Comparison of ENCODE assay signal across 19 cellular contexts in the genomic region with DNA sequence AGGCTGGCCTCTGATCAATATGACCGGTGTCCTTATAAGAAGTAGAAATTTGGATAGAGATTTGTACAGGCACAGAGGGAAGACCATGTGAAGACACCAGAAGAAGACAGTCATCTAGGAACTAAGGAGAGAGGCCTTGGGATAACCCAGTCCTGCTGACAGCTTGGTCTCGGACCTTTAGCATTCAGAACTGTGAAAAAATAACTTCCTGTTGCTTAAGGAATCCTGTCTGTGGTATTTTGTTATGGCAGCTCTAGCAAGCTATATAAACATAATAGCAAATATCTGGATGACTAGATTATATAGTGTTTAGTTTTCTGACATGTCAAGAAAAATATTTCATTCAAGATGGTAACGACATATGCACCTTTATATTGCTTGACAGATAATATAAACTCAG.
"Had no signal": no experiment of that assay in that cellular context is flagged by ENCODE, and none has a peak within 500 bp of the region (broad histone marks: within the 10 kb centered on the region; RNA-seq: fewer than 3 reads in every experiment).

No MANE protein-coding gene starts in this region.

- ATAC-seq: activated CD8-positive, alpha-beta T cell treated with anti-CD3 and anti-CD28 coated beads, Interleukin-2, amount 10 ng/mL, durations not matched to agents 7 days and 5 days; gastrocnemius medialis; psoas muscle; right cardiac atrium; stimulated activated naive CD8-positive, alpha-beta T cell treated with anti-CD3 and anti-CD28 coated beads, Interleukin-15, amount 100 ng/mL, for 72 hours had no signal

- DNase-seq: activated CD4-positive, alpha-beta T cell treated with anti-CD3 and anti-CD28 coated beads, Interleukin-2, amount 10 ng/mL, durations not matched to agents 24 days and 14 days; activated CD8-positive, alpha-beta T cell treated with anti-CD3 and anti-CD28 coated beads, Interleukin-2, amount 10 ng/mL, durations not matched to agents 7 days and 5 days; activated naive CD4-positive, alpha-beta T cell treated with anti-CD3 and anti-CD28 coated beads for 36 hours; activated T-cell treated with anti-CD3 and anti-CD28 coated beads, Interleukin-2, amount 50 U/mL, for 24 hours; aorta; gastrocnemius medialis; head of caudate nucleus; kidney glomerular epithelial cell; left ventricle myocardium inferior; mammary epithelial cell; psoas muscle; right cardiac atrium; stimulated activated CD4-positive, alpha-beta T cell treated with anti-CD3 and anti-CD28 coated beads, Interleukin-15, amount 100 ng/mL, for 24 hours; stimulated activated CD4-positive, alpha-beta T cell treated with anti-CD3 and anti-CD28 coated beads, Interleukin-2, amount 100 ng/mL, for 48 hours; stimulated activated naive CD8-positive, alpha-beta T cell treated with anti-CD3 and anti-CD28 coated beads, Interleukin-15, amount 100 ng/mL, for 72 hours; T1000; upper lobe of left lung had no signal

- H3K27me3 Mint-ChIP-seq: activated CD4-positive, alpha-beta T cell treated with anti-CD3 and anti-CD28 coated beads, Interleukin-2, amount 10 ng/mL, durations not matched to agents 24 days and 14 days; activated T-cell treated with anti-CD3 and anti-CD28 coated beads, Interleukin-2, amount 50 U/mL, for 24 hours; stimulated activated naive CD8-positive, alpha-beta T cell treated with anti-CD3 and anti-CD28 coated beads, Interleukin-15, amount 100 ng/mL, for 72 hours had no signal

- H3K9me3 ChIP-seq: gastrocnemius medialis, left ventricle myocardium inferior, psoas muscle, upper lobe of left lung had no signal

- H3K36me3 ChIP-seq: gastrocnemius medialis, left ventricle myocardium inferior, upper lobe of left lung had no signal

- H3K9me3 Mint-ChIP-seq: activated naive CD4-positive, alpha-beta T cell treated with anti-CD3 and anti-CD28 coated beads for 36 hours; activated T-cell treated with anti-CD3 and anti-CD28 coated beads, Interleukin-2, amount 50 U/mL, for 24 hours; activated T-helper 2 cell treated with anti-CD3 and anti-CD28 coated beads, Interferon-gamma antibody, Interleukin-2, Interleukin-4, amounts not matched to agents 10 μg/mL and 5 μg/mL and 100 μg/mL, durations not matched to agents 14 hours and 24 hours and 36 hours; neural crest cell; stimulated activated naive CD8-positive, alpha-beta T cell treated with anti-CD3 and anti-CD28 coated beads, Interleukin-15, amount 100 ng/mL, for 72 hours had no signal

- H3K27ac ChIP-seq: gastrocnemius medialis, left ventricle myocardium inferior, psoas muscle, upper lobe of left lung had no signal

- H3K4me3 Mint-ChIP-seq: activated CD4-positive, alpha-beta T cell treated with anti-CD3 and anti-CD28 coated beads, Interleukin-2, amount 10 ng/mL, durations not matched to agents 24 days and 14 days; activated CD8-positive, alpha-beta T cell treated with anti-CD3 and anti-CD28 coated beads, Interleukin-2, amount 10 ng/mL, durations not matched to agents 7 days and 5 days; activated naive CD4-positive, alpha-beta T cell treated with anti-CD3 and anti-CD28 coated beads for 36 hours; activated T-cell treated with anti-CD3 and anti-CD28 coated beads, Interleukin-2, amount 50 U/mL, for 24 hours; neural crest cell; stimulated activated naive CD8-positive, alpha-beta T cell treated with anti-CD3 and anti-CD28 coated beads, Interleukin-15, amount 100 ng/mL, for 72 hours had no signal

- H3K4me3 ChIP-seq: gastrocnemius medialis, left ventricle myocardium inferior, psoas muscle, upper lobe of left lung had no signal

- H3K27me3 ChIP-seq: gastrocnemius medialis, upper lobe of left lung had no signal

- H3K27ac Mint-ChIP-seq: activated CD4-positive, alpha-beta T cell treated with anti-CD3 and anti-CD28 coated beads, Interleukin-2, amount 10 ng/mL, durations not matched to agents 24 days and 14 days; activated CD8-positive, alpha-beta T cell treated with anti-CD3 and anti-CD28 coated beads, Interleukin-2, amount 10 ng/mL, durations not matched to agents 7 days and 5 days; activated naive CD4-positive, alpha-beta T cell treated with anti-CD3 and anti-CD28 coated beads for 36 hours; activated T-cell treated with anti-CD3 and anti-CD28 coated beads, Interleukin-2, amount 50 U/mL, for 24 hours; activated T-helper 2 cell treated with anti-CD3 and anti-CD28 coated beads, Interferon-gamma antibody, Interleukin-2, Interleukin-4, amounts not matched to agents 10 μg/mL and 5 μg/mL and 100 μg/mL, durations not matched to agents 14 hours and 24 hours and 36 hours; stimulated activated naive CD8-positive, alpha-beta T cell treated with anti-CD3 and anti-CD28 coated beads, Interleukin-15, amount 100 ng/mL, for 72 hours had no signal
